Comparison of ENCODE assay signal across 8 cellular contexts in genomic region chr10:12350167-12350872, GRCh38. TPM values are rescaled to one million over a fixed set of nuclear protein-coding genes. Genes with fewer than 3 reads are reported as not detected.
A peak's percentile ranks its signal among the peaks of the same experiment; 100 is the strongest.
DNase-seq lines count a peak whose midpoint lies in the region; ATAC-seq, FAIRE-seq and TF ChIP-seq lines count a peak whose summit lies in the region.

No MANE protein-coding gene starts in this region.

- POLR2A ChIA-PET in A549 (lab: Yijun Ruan, JAX) = no interaction called here

- H3K79me2 ChIP-seq in Karpas-422 (ENCODE audit: low read length) = no peaks in the 10 kb centered on the region

- H3K9me3 ChIP-seq in A549 = no peaks in the 10 kb centered on the region
- H3K9me3 ChIP-seq in Karpas-422 (ENCODE audit: low read length) = no peaks in the 10 kb centered on the region
- H3K9me3 ChIP-seq in left lung = no peaks in the 10 kb centered on the region

- H3K4me3 ChIP-seq in A549 (peak overlapping the region; percentile 89), Karpas-422 (ENCODE audit: low read length) (peak overlapping the region; percentile 76), coronary artery (peak overlapping the region; percentile 96), left lung (peak overlapping the region; percentile 64 to 73)

- H3K27me3 ChIP-seq in Karpas-422 (ENCODE audit: low read length) (no peaks in the 10 kb centered on the region), left lung (peaks cover 5 to 62% of the 10 kb centered on the region in 2 donors)

- intact Hi-C loops in left lung (cut with DNase I) = no loop called here

- ATAC-seq in A549 (peak; percentile 35 to 64), GM18511 (IDR thresholded peaks at IDR 0.05; ENCODE audit: unreplicated experiment) (peak; percentile 42), left lung (peak; percentile 38), GM21576 (IDR thresholded peaks at IDR 0.05; ENCODE audit: unreplicated experiment) (no peak)

- H3K4me1 ChIP-seq in A549 (peaks cover 22% of the 10 kb centered on the region), Karpas-422 (ENCODE audit: low read length) (peaks cover 11% of the 10 kb centered on the region), left lung (peaks cover 14 to 25% of the 10 kb centered on the region in 2 donors)

- TF ChIP-seq POLR2A in A549 (IDR thresholded peaks at IDR 0.05; ENCODE audit: low read length) = no peak

- CTCF ChIA-PET in A549 (lab: Yijun Ruan, JAX) = interaction anchor here (0.6 to 4.7 kb wide), 11 partner anchors 10 to 361 kb away, joined by 3 to 30 read pairs (median 5); no protein-coding TSS in a partner anchor

- TF ChIP-seq CTCF in A549 (IDR thresholded peaks at IDR 0.05) = no peak
- TF ChIP-seq CTCF in coronary artery (IDR thresholded peaks at IDR 0.05) = no peak
- TF ChIP-seq CTCF in left lung (IDR thresholded peaks at IDR 0.05) = no peak

- no peaks in the 10 kb centered on the region for H3K9me2 ChIP-seq in Karpas-422 (replicated peaks; ENCODE audit: insufficient read depth, low read length)

- no peak for TF ChIP-seq EP300 in A549 (IDR thresholded peaks at IDR 0.05)

- no peak for TF ChIP-seq RAD21 in A549 (conservative IDR thresholded peaks at IDR 0.05 in 1 of 2, IDR thresholded peaks at IDR 0.05 in 1 of 2)

- FAIRE-seq in A549 (lab: Jason Lieb, UNC) = no peak

- H3K4me2 ChIP-seq in A549 (peak overlapping the region; percentile 99), Karpas-422 (ENCODE audit: low read depth, low read length, poor library complexity, severe bottlenecking) (peak overlapping the region; percentile 92)

- no peaks in the 10 kb centered on the region for H3K36me3 ChIP-seq in Karpas-422 (ENCODE audit: insufficient read depth, low read length)
- no peaks in the 10 kb centered on the region for H3K36me3 ChIP-seq in left lung

- peak overlapping the region; percentile 98 to 99 for H3K27ac ChIP-seq in A549
- no peak overlapping the region for H3K27ac ChIP-seq in Karpas-422 (ENCODE audit: low read length)
- H3K27ac ChIP-seq in coronary artery = peak overlapping the region; percentile 96 to 97
- H3K27ac ChIP-seq in left lung = peak overlapping the region; percentile 53 to 83

- H4K20me1 ChIP-seq in Karpas-422 (ENCODE audit: insufficient read depth, low read depth, low read length) = no peaks in the 10 kb centered on the region

- DNase-seq in A549 (ENCODE audit: low read depth in 1 of 2, low spot score in 1 of 2) = peak; percentile 51 to 52
- no peak for DNase-seq in Karpas-422
- peak; percentile 40 to 53 for DNase-seq in activated CD4-positive, alpha-beta T cell treated with anti-CD3 and anti-CD28 coated beads for 4 hours
- peak; percentile 76 for DNase-seq in coronary artery (ENCODE audit: low spot score)
- peak; percentile 52 to 86 for DNase-seq in left lung
- peak; percentile 20 to 23 for DNase-seq in stimulated activated CD4-positive, alpha-beta T cell treated with anti-CD3 and anti-CD28 coated beads, Interleukin-2, amount 100 ng/mL, for 48 hours

- peak overlapping the region; percentile 92; the same call in 1 of the 2 replicates for H2AFZ ChIP-seq in Karpas-422 (ENCODE audit: low read length)

- 3% methylated on average over 18 of the region's 47 CpGs for WGBS in A549 (ENCODE audit: missing lambda C conversion rate)

- H3K9ac ChIP-seq in Karpas-422 (ENCODE audit: low read length) = peak overlapping the region; percentile 70; the same call in 1 of the 2 replicates

TF ChIP-seq in A549, 52 proteins besides CTCF, POLR2A, EP300 and RAD21:
- TF ChIP-seq ELK1 (IDR thresholded peaks at IDR 0.05; ENCODE audit: low read depth, low read length) (no peak), HOXB13 (CRISPR knock-in tag; IDR thresholded peaks at IDR 0.05; ENCODE audit: low read depth) (no peak), PHF8 (IDR thresholded peaks at IDR 0.05; ENCODE audit: borderline replicate concordance, low read depth) (no peak), TP53 (CRISPR knock-in tag; IDR thresholded peaks at IDR 0.05) (no peak), HDAC2 (IDR thresholded peaks at IDR 0.05) (peak; percentile 69; the same call in 1 of the 2 replicates), BHLHE40 (IDR thresholded peaks at IDR 0.05; ENCODE audit: low read depth, low read length) (no peak), E2F6 (IDR thresholded peaks at IDR 0.05; ENCODE audit: borderline replicate concordance, low read depth) (peak; percentile 62), EHMT2 (IDR thresholded peaks at IDR 0.05; ENCODE audit: low read depth) (no peak), ESRRA (IDR thresholded peaks at IDR 0.05; ENCODE audit: borderline replicate concordance, low read length) (no peak), SREBF2 (IDR thresholded peaks at IDR 0.05) (no peak), RNF2 (IDR thresholded peaks at IDR 0.05; ENCODE audit: borderline replicate concordance, low read depth) (no peak), JUNB (IDR thresholded peaks at IDR 0.05) (no peak), REST (IDR thresholded peaks at IDR 0.05) (no peak), HOXB5 (CRISPR knock-in tag; IDR thresholded peaks at IDR 0.05) (no peak), MAX (IDR thresholded peaks at IDR 0.05) (peak; percentile 83), ATOH8 (CRISPR knock-in tag; IDR thresholded peaks at IDR 0.05; ENCODE audit: low read depth) (no peak), ZC3H11A (IDR thresholded peaks at IDR 0.05) (no peak), CHD2 (IDR thresholded peaks at IDR 0.05; ENCODE audit: low read length, partially characterized antibody) (no peak), MAZ (IDR thresholded peaks at IDR 0.05; ENCODE audit: borderline replicate concordance, low read depth, low read length) (no peak), JUN (IDR thresholded peaks at IDR 0.05) (no peak)

RNA-seq across cellular contexts. Expression of gene CAMK1D, which starts 1.0 kb away (rescaled TPM):
- polyA plus RNA-seq in A549 (2011; rRNA removed) = 12.5 and 15.0 TPM in 2 replicates
- 3.2 and 4.0 TPM in 2 replicates for polyA plus RNA-seq in A549 (2012; cell fraction: cytosol; rRNA removed)
- polyA plus RNA-seq in A549 (2012; cell fraction: nucleus; rRNA removed) = 4.1 and 5.6 TPM in 2 replicates
- 6.5 to 7.5 TPM (median 6.6 TPM) in 3 replicates for polyA plus RNA-seq in A549 (2017; fragmentation: RNase III; extraction: RNeasy Plus Mini Kit Qiagen cat#74134 plus additional on column Dnase treatment)
- polyA minus RNA-seq in A549 (2011; rRNA and poly(A)+ RNA removed) = 10.0 and 10.2 TPM in 2 replicates
- 0.11 and 0.63 TPM in 2 replicates for total RNA-seq in Karpas-422 (2014; rRNA removed; shearing (Covaris generic); ENCODE audit: low replicate concordance)
- 10 to 100 TPM in 1 of 2 donors, 1 to 10 TPM in 1; 6.2 to 10.8 TPM for total RNA-seq in left lung
